8 cellular contexts compared by ENCODE assay signal in genomic region chr6:44219053-44219814, GRCh38. TPM values are rescaled to one million over a fixed set of nuclear protein-coding genes. Genes with fewer than 3 reads are reported as not detected.
DNase-seq lines count a peak whose midpoint lies in the region; ATAC-seq and TF ChIP-seq lines count a peak whose summit lies in the region.

No MANE protein-coding gene starts in this region.

- H3K27me3 ChIP-seq in A673 (replicated peaks; ENCODE audit: insufficient read depth, low read depth, low read length, poor library complexity): no peaks in the 10 kb centered on the region

- POLR2A ChIA-PET in A673 (lab: Charles Lee; ENCODE audit: low non-redundant PET): no interaction called here

- no peak for TF ChIP-seq CTCF in A673 (conservative IDR thresholded peaks at IDR 0.05; ENCODE audit: low read depth, low read length)

- no peaks in the 10 kb centered on the region for H3K9me3 ChIP-seq in A673 (ENCODE audit: low read depth, low read length, poor library complexity, severe bottlenecking)

- H3K4me3 ChIP-seq in A673 (ENCODE audit: low read depth, low read length, poor library complexity, severe bottlenecking): peak overlapping the region; percentile 38
- H3K4me3 ChIP-seq in GM08714 (ENCODE audit: low read length): peak overlapping the region; percentile 57; the same call in 1 of the 2 replicates

- no TSS peak for BruUV-seq in A673 (replicated peaks; lab: Mats Ljungman, UMichigan)

- ATAC-seq in HG02588 (IDR thresholded peaks at IDR 0.05; ENCODE audit: unreplicated experiment) (peak; percentile 38), Right ventricle myocardium inferior (peak; percentile 75)
- ATAC-seq in activated naive CD4-positive, alpha-beta T cell treated with anti-CD3 and anti-CD28 coated beads, Interleukin-2, amount 50 U/mL, for 72 hours: peak; percentile 11 to 34

- DNase-seq in A673 (ENCODE audit: low spot score) (peak; percentile 63), NCI-H2029 (lab: John Stamatoyannopoulos, UW) (peak; percentile 54), Right ventricle myocardium inferior (ENCODE audit: missing footprints) (peak; percentile 93), nucleus accumbens (lab: John Stamatoyannopoulos, UW) (peak in 37 of 56 donors; percentile 11 to 70 (median 38)), COLO829 (ENCODE audit: low spot score) (no peak)
- peak in 1 of 2 donors; percentile 40 for DNase-seq in activated naive CD4-positive, alpha-beta T cell treated with anti-CD3 and anti-CD28 coated beads, Interleukin-2, amount 50 U/mL, for 72 hours (ENCODE audit: low spot score in 2 of 2)

- H3K27ac Mint-ChIP-seq in activated naive CD4-positive, alpha-beta T cell treated with anti-CD3 and anti-CD28 coated beads, Interleukin-2, amount 50 U/mL, for 72 hours: no peak overlapping the region

- H3K36me3 ChIP-seq in A673 (ENCODE audit: insufficient read depth, low read length, poor library complexity, severe bottlenecking): no peaks in the 10 kb centered on the region

- CTCF ChIA-PET in A673 (lab: Charles Lee): no interaction called here

- H3K4me1 ChIP-seq in A673 (ENCODE audit: insufficient read depth, low read length, poor library complexity, severe bottlenecking): peaks cover 45% of the 10 kb centered on the region

- peak overlapping the region; percentile 62 for H3K27ac ChIP-seq in A673 (ENCODE audit: low read depth, low read length, poor library complexity, severe bottlenecking)

- H3K9me3 Mint-ChIP-seq in activated naive CD4-positive, alpha-beta T cell treated with anti-CD3 and anti-CD28 coated beads, Interleukin-2, amount 50 U/mL, for 72 hours: no peaks in the 10 kb centered on the region

- peaks cover 0 to 3% of the 10 kb centered on the region in 2 donors for H3K36me3 Mint-ChIP-seq in activated naive CD4-positive, alpha-beta T cell treated with anti-CD3 and anti-CD28 coated beads, Interleukin-2, amount 50 U/mL, for 72 hours

- intact Hi-C loops in A673 (cut with micrococcal nuclease; ENCODE audit: unreplicated experiment): no loop called here
- intact Hi-C loops in Right ventricle myocardium inferior (cut with DNase I): no loop called here

RNA-seq across cellular contexts. Expression of gene MYMX, which starts 2.5 kb away (rescaled TPM):
- total RNA-seq in A673 (2021): 0.81 TPM in 1 of 2 replicates, not detected in the other
- not detected for total RNA-seq in activated naive CD4-positive, alpha-beta T cell treated with anti-CD3 and anti-CD28 coated beads, Interleukin-2, amount 50 U/mL, for 72 hours
- not detected for total RNA-seq in Right ventricle myocardium inferior

RNA-seq across cellular contexts. Expression of gene SLC29A1, which starts 4.2 kb away (rescaled TPM):
- total RNA-seq in A673 (2021): 92.5 and 108 TPM in 2 replicates
- 10 to 100 TPM; 37.1 to 56.5 TPM for total RNA-seq in activated naive CD4-positive, alpha-beta T cell treated with anti-CD3 and anti-CD28 coated beads, Interleukin-2, amount 50 U/mL, for 72 hours
- 170 TPM for total RNA-seq in Right ventricle myocardium inferior

RNA-seq across cellular contexts. Expression of gene HSP90AB1, which starts 27.7 kb away (rescaled TPM):
- 1,472 and 1,581 TPM in 2 replicates for total RNA-seq in A673 (2021)
- total RNA-seq in activated naive CD4-positive, alpha-beta T cell treated with anti-CD3 and anti-CD28 coated beads, Interleukin-2, amount 50 U/mL, for 72 hours: 1,000 to 10,000 TPM; 1,343 to 1,701 TPM
- total RNA-seq in Right ventricle myocardium inferior: 867 TPM

RNA-seq across cellular contexts. Expression of gene SLC35B2, which starts 38.1 kb away (rescaled TPM):
- 45.8 and 52.0 TPM in 2 replicates for total RNA-seq in A673 (2021)
- total RNA-seq in activated naive CD4-positive, alpha-beta T cell treated with anti-CD3 and anti-CD28 coated beads, Interleukin-2, amount 50 U/mL, for 72 hours: 10 to 100 TPM; 18.3 to 23.8 TPM
- 21.3 TPM for total RNA-seq in Right ventricle myocardium inferior

RNA-seq across cellular contexts. Expression of gene NFKBIE, which starts 46.1 kb away (rescaled TPM):
- 5.2 and 10.5 TPM in 2 replicates for total RNA-seq in A673 (2021)
- total RNA-seq in activated naive CD4-positive, alpha-beta T cell treated with anti-CD3 and anti-CD28 coated beads, Interleukin-2, amount 50 U/mL, for 72 hours: 10 to 100 TPM; 17.7 to 19.9 TPM
- 2.4 TPM for total RNA-seq in Right ventricle myocardium inferior

Comparison
In these comparisons a context has a peak if more than half of its experiments do, and no peak if none do; other contexts are left out.
1. ATAC-seq: peak in every context shown above with its lines; median percentile 75 in Right ventricle myocardium inferior; 38 in HG02588; 22 in activated naive CD4-positive, alpha-beta T cell treated with anti-CD3 and anti-CD28 coated beads, Interleukin-2, amount 50 U/mL, for 72 hours.